8 cellular contexts compared by ENCODE assay signal in the genomic region with DNA sequence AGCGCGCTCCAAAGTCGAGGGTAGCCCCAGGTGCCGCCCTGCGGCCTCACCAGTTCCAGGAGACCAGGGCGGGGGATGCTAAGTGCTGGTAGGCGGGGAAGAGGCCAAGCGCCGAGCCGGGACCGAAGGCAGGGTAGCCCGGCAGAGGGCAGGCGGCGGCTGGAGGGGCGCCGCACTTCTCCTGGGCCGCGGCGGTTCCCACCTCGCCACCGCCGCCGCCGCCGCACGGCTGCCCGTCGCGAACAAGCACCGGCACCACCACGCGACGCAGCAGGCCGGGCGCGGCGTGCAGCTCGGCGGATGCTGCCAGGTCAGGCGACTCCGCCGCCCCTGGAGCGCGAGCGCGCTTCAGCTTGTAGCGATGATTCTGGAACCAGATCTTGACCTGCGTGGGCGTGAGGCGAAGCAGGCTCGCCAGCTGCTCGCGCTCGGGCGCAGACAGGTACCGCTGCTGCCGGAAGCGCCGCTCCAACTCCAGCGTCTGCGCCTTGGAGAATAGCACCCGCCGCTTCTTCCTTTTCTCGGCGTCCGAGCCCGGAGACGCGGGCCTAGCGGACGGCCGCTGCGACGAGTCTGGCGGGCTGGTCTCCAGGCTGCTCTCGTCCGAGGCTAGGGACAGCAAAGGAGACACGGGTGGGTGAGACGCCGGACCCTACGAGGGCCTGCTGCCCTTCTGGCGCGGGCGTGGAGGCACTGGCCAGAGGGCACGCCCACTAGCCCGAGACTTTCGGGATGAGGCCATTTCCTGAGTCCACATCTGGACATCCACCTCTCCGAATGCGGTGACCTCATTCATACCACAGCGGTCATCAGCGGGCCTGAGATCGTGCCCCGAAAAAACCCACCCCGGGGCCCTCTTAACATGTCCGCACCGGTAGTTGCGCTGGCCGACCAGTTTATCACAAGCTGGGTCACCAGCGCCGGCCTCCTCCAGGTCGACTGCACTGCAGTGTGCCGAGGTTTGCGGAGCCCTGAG. TPM values are rescaled to one million over a fixed set of nuclear protein-coding genes. Genes with fewer than 3 reads are reported as not detected.
DNase-seq lines count a peak whose midpoint lies in the region; ATAC-seq and TF ChIP-seq lines count a peak whose summit lies in the region.

No MANE protein-coding gene starts in this region.

- POLR2A ChIA-PET in HCT116 (lab: Charles Lee), result no interaction called here

- H3K9me3 ChIP-seq in HCT116 (ENCODE audit: control insufficient read depth in 1 of 2, insufficient read depth in 1 of 2, low read depth in 1 of 2, low read length in 2 of 2), result no peaks in the 10 kb centered on the region
- H3K9me3 ChIP-seq in right cardiac atrium (ENCODE audit: control insufficient read depth, low read length), result no peaks in the 10 kb centered on the region
- H3K9me3 ChIP-seq in skeletal muscle tissue (ENCODE audit: control insufficient read depth in 3 of 3, low read length in 3 of 3), result no peaks in the 10 kb centered on the region

- H3K4me1 ChIP-seq in HCT116 (ENCODE audit: control insufficient read depth in 1 of 2, insufficient read depth in 2 of 2, low read length in 2 of 2) (peaks cover 0 to 6% of the 10 kb centered on the region in 2 experiments; a peak in 2 of 4 replicates), right cardiac atrium (ENCODE audit: control insufficient read depth, insufficient read depth, low read length) (no peaks in the 10 kb centered on the region), skeletal muscle tissue (ENCODE audit: control insufficient read depth in 3 of 3, insufficient read depth in 3 of 3, low read length in 3 of 3) (peaks cover 6 to 19% (median 17%) of the 10 kb centered on the region in 3 donors)

- H3K27me3 Mint-ChIP-seq in natural killer cell (ENCODE audit: low read depth in 2 of 2), result peaks cover 38 to 44% of the 10 kb centered on the region in 2 donors

- TF ChIP-seq RAD21 in HCT116 (IDR thresholded peaks at IDR 0.05; ENCODE audit: low read depth), result no peak

- H3K4me3 Mint-ChIP-seq in natural killer cell, result no peak overlapping the region

- H3K9ac ChIP-seq in HCT116 (ENCODE audit: low read length) (peak overlapping the region; percentile 67; the same call in 1 of the 2 replicates), skeletal muscle tissue (ENCODE audit: low read depth in 1 of 3, low read length in 3 of 3) (no peak overlapping the region)

- RAD21 ChIA-PET in HCT116 (lab: Charles Lee; ENCODE audit: low non-redundant PET in 1 of 2, low total read pairs in 2 of 2, uncharacterized antibody in 2 of 2, unreplicated experiment in 2 of 2), result no interaction called here

- H3K36me3 ChIP-seq in HCT116 (ENCODE audit: control insufficient read depth in 1 of 2, insufficient read depth in 2 of 2, low read length in 2 of 2) (no peaks in the 10 kb centered on the region; a peak in 1 of 4 replicates), skeletal muscle tissue (ENCODE audit: control insufficient read depth in 3 of 3, insufficient read depth in 3 of 3, low read length in 3 of 3) (no peaks in the 10 kb centered on the region)

- peak; percentile 14; the same call in 1 of the 2 replicates for ATAC-seq in HCT116
- peak in 1 of 2 donors; percentile 42 for ATAC-seq in right cardiac atrium
- no peak for ATAC-seq in GM21447 (IDR thresholded peaks at IDR 0.05; ENCODE audit: unreplicated experiment)
- no peak for ATAC-seq in natural killer cell

- TF ChIP-seq CTCF in AG09309 (IDR thresholded peaks at IDR 0.05; ENCODE audit: control insufficient read depth, insufficient read depth, low read depth, low read length, missing control alignments) (no peak), HCT116 (IDR thresholded peaks at IDR 0.05 in 2 of 3, conservative IDR thresholded peaks at IDR 0.05 in 1 of 3; ENCODE audit: borderline replicate concordance in 1 of 3, insufficient read depth in 1 of 3, low read depth in 2 of 3, low read length in 2 of 3) (no peak), natural killer cell (IDR thresholded peaks at IDR 0.05) (no peak)

- CTCF ChIA-PET in HCT116 (lab: Charles Lee), result no interaction called here

- H2AFZ ChIP-seq in HCT116 (ENCODE audit: low read depth, low read length, poor library complexity, severe bottlenecking), result no peak overlapping the region

- no peak overlapping the region for H3K27ac Mint-ChIP-seq in natural killer cell

- peak overlapping the region; percentile 85 for H3K4me2 ChIP-seq in HCT116 (ENCODE audit: low read length)

- H3K27me3 ChIP-seq in HCT116 (ENCODE audit: insufficient read depth, low read length) (no peaks in the 10 kb centered on the region), right cardiac atrium (ENCODE audit: control insufficient read depth, insufficient read depth) (peaks cover 1% of the 10 kb centered on the region), skeletal muscle tissue (ENCODE audit: control insufficient read depth in 3 of 3, insufficient read depth in 3 of 3, low read length in 3 of 3) (peaks cover 76 to 86% (median 76%) of the 10 kb centered on the region in 3 donors)

- H3K4me1 Mint-ChIP-seq in natural killer cell, result no peaks in the 10 kb centered on the region

- peak overlapping the region; percentile 35 for H3K4me3 ChIP-seq in AG09309 (ENCODE audit: control insufficient read depth, low read depth, low read length)
- H3K4me3 ChIP-seq in HCT116 (replicated peaks in 1 of 2; ENCODE audit: low read depth in 1 of 2, low read length in 2 of 2), result peak overlapping the region; percentile 80 to 84
- peak overlapping the region; percentile 35 for H3K4me3 ChIP-seq in right cardiac atrium (ENCODE audit: low read length)
- peak overlapping the region; percentile 43 to 67 (median 66) for H3K4me3 ChIP-seq in skeletal muscle tissue (ENCODE audit: low read length in 3 of 3)

- H3K27ac ChIP-seq in HCT116 (ENCODE audit: low read depth, low read length), result no peak overlapping the region
- no peak overlapping the region for H3K27ac ChIP-seq in right cardiac atrium (ENCODE audit: low read length)
- no peak overlapping the region for H3K27ac ChIP-seq in skeletal muscle tissue (ENCODE audit: low read depth, low read length)

- TF ChIP-seq POLR2A in HCT116 (IDR thresholded peaks at IDR 0.05; ENCODE audit: borderline replicate concordance, extremely low read depth, insufficient read depth, insufficient read length), result no peak

- intact Hi-C loops in HCT116 (cut with micrococcal nuclease), result no loop called here
- intact Hi-C loops in right cardiac atrium (cut with DNase I), result no loop called here
- intact Hi-C loops in natural killer cell (cut with micrococcal nuclease), result no loop called here

- no peaks in the 10 kb centered on the region for H3K9me2 ChIP-seq in HCT116 (ENCODE audit: insufficient read depth)

- WGBS in right cardiac atrium, result 1% methylated on average over 103 of the region's 103 CpGs

- DNase-seq in AG09309 (ENCODE audit: low read depth) (no peak), HCT116 (ENCODE audit: low read depth, low spot score) (no peak), T1000 (lab: John Stamatoyannopoulos, UW) (peak; percentile 30), right cardiac atrium (peak in 1 of 3 donors; percentile 45), dedifferentiated amniotic fluid mesenchymal stem cell (ENCODE audit: extremely low spot score) (no peak), natural killer cell (no peak)

- no peaks in the 10 kb centered on the region for H3K79me2 ChIP-seq in HCT116 (ENCODE audit: insufficient read depth, low read length)

- H4K20me1 ChIP-seq in HCT116 (ENCODE audit: insufficient read depth), result no peaks in the 10 kb centered on the region

- no peaks in the 10 kb centered on the region for H3K9me3 Mint-ChIP-seq in natural killer cell

- no TSS peak for BruUV-seq in HCT116 (replicated peaks; lab: Mats Ljungman, UMichigan)

- no peaks in the 10 kb centered on the region for H3K36me3 Mint-ChIP-seq in natural killer cell

TF ChIP-seq in HCT116, 20 proteins besides CTCF, POLR2A, EP300 and RAD21 (continues in another document):
- TF ChIP-seq ZFX (IDR thresholded peaks at IDR 0.05), result no peak
- TF ChIP-seq SRF (IDR thresholded peaks at IDR 0.05; ENCODE audit: low read depth), result no peak
- TF ChIP-seq FOSL1 (IDR thresholded peaks at IDR 0.05; ENCODE audit: low read depth), result no peak
- no peak for TF ChIP-seq CEBPB (IDR thresholded peaks at IDR 0.05; ENCODE audit: low read depth)
- TF ChIP-seq EZH2phosphoT487 (IDR thresholded peaks at IDR 0.05; ENCODE audit: borderline replicate concordance), result no peak
- TF ChIP-seq EZH2 (IDR thresholded peaks at IDR 0.05), result no peak
- no peak for TF ChIP-seq SP1 (IDR thresholded peaks at IDR 0.05; ENCODE audit: low read depth)
- TF ChIP-seq ELF1 (IDR thresholded peaks at IDR 0.05; ENCODE audit: borderline replicate concordance, low read depth), result no peak
- no peak for TF ChIP-seq ATF3 (IDR thresholded peaks at IDR 0.05)
- TF ChIP-seq, protein P1, sequence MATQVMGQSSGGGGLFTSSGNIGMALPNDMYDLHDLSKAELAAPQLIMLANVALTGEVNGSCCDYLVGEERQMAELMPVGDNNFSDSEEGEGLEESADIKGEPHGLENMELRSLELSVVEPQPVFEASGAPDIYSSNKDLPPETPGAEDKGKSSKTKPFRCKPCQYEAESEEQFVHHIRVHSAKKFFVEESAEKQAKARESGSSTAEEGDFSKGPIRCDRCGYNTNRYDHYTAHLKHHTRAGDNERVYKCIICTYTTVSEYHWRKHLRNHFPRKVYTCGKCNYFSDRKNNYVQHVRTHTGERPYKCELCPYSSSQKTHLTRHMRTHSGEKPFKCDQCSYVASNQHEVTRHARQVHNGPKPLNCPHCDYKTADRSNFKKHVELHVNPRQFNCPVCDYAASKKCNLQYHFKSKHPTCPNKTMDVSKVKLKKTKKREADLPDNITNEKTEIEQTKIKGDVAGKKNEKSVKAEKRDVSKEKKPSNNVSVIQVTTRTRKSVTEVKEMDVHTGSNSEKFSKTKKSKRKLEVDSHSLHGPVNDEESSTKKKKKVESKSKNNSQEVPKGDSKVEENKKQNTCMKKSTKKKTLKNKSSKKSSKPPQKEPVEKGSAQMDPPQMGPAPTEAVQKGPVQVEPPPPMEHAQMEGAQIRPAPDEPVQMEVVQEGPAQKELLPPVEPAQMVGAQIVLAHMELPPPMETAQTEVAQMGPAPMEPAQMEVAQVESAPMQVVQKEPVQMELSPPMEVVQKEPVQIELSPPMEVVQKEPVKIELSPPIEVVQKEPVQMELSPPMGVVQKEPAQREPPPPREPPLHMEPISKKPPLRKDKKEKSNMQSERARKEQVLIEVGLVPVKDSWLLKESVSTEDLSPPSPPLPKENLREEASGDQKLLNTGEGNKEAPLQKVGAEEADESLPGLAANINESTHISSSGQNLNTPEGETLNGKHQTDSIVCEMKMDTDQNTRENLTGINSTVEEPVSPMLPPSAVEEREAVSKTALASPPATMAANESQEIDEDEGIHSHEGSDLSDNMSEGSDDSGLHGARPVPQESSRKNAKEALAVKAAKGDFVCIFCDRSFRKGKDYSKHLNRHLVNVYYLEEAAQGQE (IDR thresholded peaks at IDR 0.05; ENCODE audit: low read depth), result no peak
- no peak for TF ChIP-seq SIN3A (IDR thresholded peaks at IDR 0.05; ENCODE audit: low read depth)

RNA-seq across cellular contexts. Expression of gene NKX2-8, which starts 1.3 kb away (rescaled TPM):
- total RNA-seq in HCT116 (2021; ENCODE audit: unreplicated experiment), result 7.5 TPM
- polyA plus RNA-seq in HCT116 (2012), result 4.3 and 6.4 TPM in 2 replicates
- not detected for total RNA-seq in right cardiac atrium
- not detected for polyA plus RNA-seq in right cardiac atrium
- not detected for total RNA-seq in skeletal muscle tissue
- not detected for total RNA-seq in natural killer cell
